ENCODE assay signal across 17 cellular contexts in genomic region chr3:177102526-177102925, GRCh38.
DNase-seq lines count a peak whose midpoint lies in the region; ATAC-seq, FAIRE-seq and TF ChIP-seq lines count a peak whose summit lies in the region.
"Had no signal": no experiment of that assay in that cellular context is flagged by ENCODE, and none has a peak within 500 bp of the region (broad histone marks: within the 10 kb centered on the region; RNA-seq: fewer than 3 reads in every experiment).

No MANE protein-coding gene starts in this region.

- H2AFZ ChIP-seq in astrocyte (ENCODE audit: low read depth, low read length): no peak overlapping the region

- no peak for TF ChIP-seq CTCF in astrocyte (IDR thresholded peaks at IDR 0.05; ENCODE audit: insufficient read depth, low read depth, low read length)

- peaks cover 4% of the 10 kb centered on the region for H3K36me3 Mint-ChIP-seq in activated naive CD4-positive, alpha-beta T cell treated with anti-CD3 and anti-CD28 coated beads, Interleukin-2, amount 50 U/mL, for 24 hours
- peaks cover 0 to 16% of the 10 kb centered on the region in 2 donors for H3K36me3 Mint-ChIP-seq in activated naive CD4-positive, alpha-beta T cell treated with anti-CD3 and anti-CD28 coated beads, Interleukin-2, amount 50 U/mL, for 72 hours
- H3K36me3 Mint-ChIP-seq in astrocyte (ENCODE audit: low read depth, unreplicated experiment): no peaks in the 10 kb centered on the region
- H3K36me3 Mint-ChIP-seq in stimulated activated effector memory CD8-positive, alpha-beta T cell treated with anti-CD3 and anti-CD28 coated beads, Interleukin-12 subunit alpha, Interleukin-12 subunit beta, amount 100 ng/mL, for 72 hours: peaks cover 3% of the 10 kb centered on the region

- H4K20me1 ChIP-seq in astrocyte (ENCODE audit: insufficient read depth, low read length): peaks cover 92% of the 10 kb centered on the region

- intact Hi-C loops in sciatic nerve (cut with DNase I): loop anchor here (5.0 kb wide), 1 partner anchor 510 kb away; no protein-coding TSS in a partner anchor

- H3K27me3 Mint-ChIP-seq in activated naive CD4-positive, alpha-beta T cell treated with anti-CD3 and anti-CD28 coated beads, Interleukin-2, amount 50 U/mL, for 24 hours: no peaks in the 10 kb centered on the region
- no peaks in the 10 kb centered on the region for H3K27me3 Mint-ChIP-seq in astrocyte (ENCODE audit: low read depth, unreplicated experiment)

- H3K9ac ChIP-seq in astrocyte (ENCODE audit: low read length): no peak overlapping the region

- no peaks in the 10 kb centered on the region for H3K27me3 ChIP-seq in astrocyte (ENCODE audit: insufficient read depth, low read length)
- H3K27me3 ChIP-seq: gastrocnemius medialis, MG63, suprapubic skin had no signal

- H3K79me2 ChIP-seq in astrocyte (ENCODE audit: insufficient read depth, low read length): peaks cover 98% of the 10 kb centered on the region

- ATAC-seq in activated naive CD4-positive, alpha-beta T cell treated with anti-CD3 and anti-CD28 coated beads, Interleukin-2, amount 50 U/mL, for 72 hours: no peak
- no peak for ATAC-seq in stimulated activated effector memory CD8-positive, alpha-beta T cell treated with anti-CD3 and anti-CD28 coated beads, Interleukin-12 subunit alpha, Interleukin-12 subunit beta, amount 100 ng/mL, for 72 hours
- ATAC-seq in sciatic nerve: no peak
- ATAC-seq: gastrocnemius medialis had no signal

- H3K4me3 ChIP-seq in astrocyte (ENCODE audit: insufficient read depth, low read depth, low read length): no peak overlapping the region
- H3K4me3 ChIP-seq: gastrocnemius medialis, MG63, suprapubic skin had no signal

- H3K4me1 ChIP-seq in astrocyte (ENCODE audit: insufficient read depth, low read length): peaks cover 7% of the 10 kb centered on the region

- no peaks in the 10 kb centered on the region for H3K9me3 Mint-ChIP-seq in activated naive CD4-positive, alpha-beta T cell treated with anti-CD3 and anti-CD28 coated beads, Interleukin-2, amount 50 U/mL, for 24 hours
- peaks cover 0 to 5% of the 10 kb centered on the region in 2 donors for H3K9me3 Mint-ChIP-seq in activated naive CD4-positive, alpha-beta T cell treated with anti-CD3 and anti-CD28 coated beads, Interleukin-2, amount 50 U/mL, for 72 hours
- no peaks in the 10 kb centered on the region for H3K9me3 Mint-ChIP-seq in astrocyte (ENCODE audit: unreplicated experiment)
- no peaks in the 10 kb centered on the region for H3K9me3 Mint-ChIP-seq in stimulated activated effector memory CD8-positive, alpha-beta T cell treated with anti-CD3 and anti-CD28 coated beads, Interleukin-12 subunit alpha, Interleukin-12 subunit beta, amount 100 ng/mL, for 72 hours

- FAIRE-seq in astrocyte (lab: Jason Lieb, UNC): no peak
- FAIRE-seq in urothelium cell line (lab: Jason Lieb, UNC): no peak
- FAIRE-seq: RCC 7860 had no signal

- H3K36me3 ChIP-seq in astrocyte (ENCODE audit: insufficient read depth, low read length): no peaks in the 10 kb centered on the region
- H3K36me3 ChIP-seq: gastrocnemius medialis, suprapubic skin had no signal

- H3K27ac Mint-ChIP-seq in activated naive CD4-positive, alpha-beta T cell treated with anti-CD3 and anti-CD28 coated beads, Interleukin-2, amount 50 U/mL, for 24 hours: peak overlapping the region; percentile 3
- H3K27ac Mint-ChIP-seq in activated naive CD4-positive, alpha-beta T cell treated with anti-CD3 and anti-CD28 coated beads, Interleukin-2, amount 50 U/mL, for 72 hours: peak overlapping the region in 1 of 2 donors; percentile 62
- peak overlapping the region; percentile 37 for H3K27ac Mint-ChIP-seq in astrocyte (ENCODE audit: unreplicated experiment)
- peak overlapping the region; percentile 69 for H3K27ac Mint-ChIP-seq in stimulated activated effector memory CD8-positive, alpha-beta T cell treated with anti-CD3 and anti-CD28 coated beads, Interleukin-12 subunit alpha, Interleukin-12 subunit beta, amount 100 ng/mL, for 72 hours

- H3K27ac ChIP-seq in astrocyte (ENCODE audit: low read depth, low read length): peak overlapping the region; percentile 22
- H3K27ac ChIP-seq: gastrocnemius medialis, suprapubic skin had no signal

- no peaks in the 10 kb centered on the region for H3K9me3 ChIP-seq in astrocyte (ENCODE audit: insufficient read depth, low read depth, low read length)
- H3K9me3 ChIP-seq: gastrocnemius medialis, suprapubic skin had no signal

- no peak for DNase-seq in activated naive CD4-positive, alpha-beta T cell treated with anti-CD3 and anti-CD28 coated beads, Interleukin-2, amount 50 U/mL, for 72 hours (ENCODE audit: low spot score in 2 of 2)
- DNase-seq in astrocyte (ENCODE audit: low read depth): peak; percentile 85
- peak; percentile 14 for DNase-seq in iPS-NIHi11 (ENCODE audit: low spot score)
- DNase-seq in stimulated activated effector memory CD8-positive, alpha-beta T cell treated with anti-CD3 and anti-CD28 coated beads, Interleukin-12 subunit alpha, Interleukin-12 subunit beta, amount 100 ng/mL, for 72 hours (ENCODE audit: low spot score in 2 of 2): no peak
- DNase-seq in urothelium cell line (ENCODE audit: low spot score): no peak
- no peak for DNase-seq in sciatic nerve (ENCODE audit: low spot score)
- DNase-seq in NCI-H1436 (lab: John Stamatoyannopoulos, UW): no peak
- DNase-seq: EL, gastrocnemius medialis, MG63, midbrain, NCI-H2227 treated with DMSO at 0.1 percent for 48 hours, retina, T1000 had no signal

- peak overlapping the region; percentile 12 for H3K4me2 ChIP-seq in astrocyte (ENCODE audit: low read length)

- no peak overlapping the region for H3K4me3 Mint-ChIP-seq in activated naive CD4-positive, alpha-beta T cell treated with anti-CD3 and anti-CD28 coated beads, Interleukin-2, amount 50 U/mL, for 24 hours
- no peak overlapping the region for H3K4me3 Mint-ChIP-seq in astrocyte (ENCODE audit: unreplicated experiment)
- H3K4me3 Mint-ChIP-seq in stimulated activated effector memory CD8-positive, alpha-beta T cell treated with anti-CD3 and anti-CD28 coated beads, Interleukin-12 subunit alpha, Interleukin-12 subunit beta, amount 100 ng/mL, for 72 hours: no peak overlapping the region

- peaks cover 54% of the 10 kb centered on the region for H3K4me1 Mint-ChIP-seq in activated naive CD4-positive, alpha-beta T cell treated with anti-CD3 and anti-CD28 coated beads, Interleukin-2, amount 50 U/mL, for 24 hours
- H3K4me1 Mint-ChIP-seq in astrocyte (ENCODE audit: low read depth, unreplicated experiment): peaks cover 38% of the 10 kb centered on the region
- H3K4me1 Mint-ChIP-seq in stimulated activated effector memory CD8-positive, alpha-beta T cell treated with anti-CD3 and anti-CD28 coated beads, Interleukin-12 subunit alpha, Interleukin-12 subunit beta, amount 100 ng/mL, for 72 hours: peaks cover 32% of the 10 kb centered on the region

Comparison
In these comparisons a context has a peak if more than half of its experiments do, and no peak if none do; other contexts are left out.
1. DNase-seq: peak in astrocyte (single experiment) and iPS-NIHi11 (single experiment); none in activated naive CD4-positive, alpha-beta T cell treated with anti-CD3 and anti-CD28 coated beads, Interleukin-2, amount 50 U/mL, for 72 hours (0 of 2), stimulated activated effector memory CD8-positive, alpha-beta T cell treated with anti-CD3 and anti-CD28 coated beads, Interleukin-12 subunit alpha, Interleukin-12 subunit beta, amount 100 ng/mL, for 72 hours (0 of 2), urothelium cell line (single experiment), sciatic nerve (single experiment) and NCI-H1436 (single experiment).